ENCODE assay signal across 22 cellular contexts in the genomic region with DNA sequence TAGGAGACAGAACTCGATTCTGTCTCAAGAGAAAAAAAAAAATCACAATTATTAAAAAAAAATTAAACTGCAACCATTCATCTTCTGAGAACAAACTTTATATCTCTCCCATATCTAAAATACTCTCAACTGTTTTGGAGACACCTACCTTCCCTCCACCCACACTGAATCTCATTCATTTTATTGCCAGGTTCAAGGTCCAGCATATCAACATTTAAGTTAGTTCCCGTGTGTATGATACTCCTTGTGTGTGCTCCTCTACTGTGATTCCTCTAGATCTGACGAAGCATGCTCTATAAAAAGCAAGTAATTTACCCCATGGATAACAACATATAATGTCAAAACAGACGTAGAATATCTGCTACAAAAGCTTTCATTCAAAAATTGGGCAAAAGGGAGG.
A peak's percentile ranks its signal among the peaks of the same experiment; 100 is the strongest.
DNase-seq lines count a peak whose midpoint lies in the region; ATAC-seq and TF ChIP-seq lines count a peak whose summit lies in the region.
"Had no signal": no experiment of that assay in that cellular context is flagged by ENCODE, and none has a peak within 500 bp of the region (broad histone marks: within the 10 kb centered on the region; RNA-seq: fewer than 3 reads in every experiment).

No MANE protein-coding gene starts in this region.

- peak overlapping the region; percentile 9 for H3K27ac ChIP-seq in colonic mucosa
- H3K27ac ChIP-seq: BLaER1 had no signal

- H3K36me3 ChIP-seq in colonic mucosa = no peaks in the 10 kb centered on the region
- no peaks in the 10 kb centered on the region for H3K36me3 ChIP-seq in mucosa of descending colon (ENCODE audit: low read depth)
- H3K36me3 ChIP-seq: BE2C, BLaER1 had no signal

- no peak for TF ChIP-seq CTCF in colonic mucosa (IDR thresholded peaks at IDR 0.05)
- no peak for TF ChIP-seq CTCF in mucosa of descending colon (IDR thresholded peaks at IDR 0.05)

- H3K27me3 ChIP-seq in colonic mucosa = no peaks in the 10 kb centered on the region
- H3K27me3 ChIP-seq: BE2C, BLaER1 had no signal

- peak; percentile 96 for ATAC-seq in mucosa of descending colon
- ATAC-seq in HG02885 (IDR thresholded peaks at IDR 0.05; ENCODE audit: poor library complexity, unreplicated experiment) = no peak
- ATAC-seq: GM12878 had no signal

- H3K9me3 ChIP-seq in colonic mucosa (no peaks in the 10 kb centered on the region), mucosa of descending colon (no peaks in the 10 kb centered on the region)
- H3K9me3 ChIP-seq: BE2C, BLaER1 had no signal

- H3K9ac ChIP-seq in colonic mucosa (ENCODE audit: low read depth in 2 of 2, low read length in 2 of 2) = no peak overlapping the region
- H3K9ac ChIP-seq: BLaER1 had no signal

- H3K4me3 ChIP-seq in colonic mucosa (no peak overlapping the region), mucosa of descending colon (no peak overlapping the region)
- H3K4me3 ChIP-seq: BLaER1, GM12878 had no signal

- H3K4me1 ChIP-seq in colonic mucosa (no peaks in the 10 kb centered on the region), mucosa of descending colon (ENCODE audit: low read depth) (peaks cover 14% of the 10 kb centered on the region)
- H3K4me1 ChIP-seq: BE2C, BLaER1 had no signal

- peak; percentile 22 for DNase-seq in colonic mucosa
- no peak for DNase-seq in mucosa of descending colon
- no peak for DNase-seq in activated naive CD4-positive, alpha-beta T cell (lab: John Stamatoyannopoulos, UW)
- no peak for DNase-seq in NCI-H187 treated with DMSO at 0.1 percent for 48 hours (lab: John Stamatoyannopoulos, UW)
- DNase-seq: 8988T; ACHN; BE2C; C1 segment of cervical spinal cord; CD4-positive, alpha-beta memory T cell; CD4-positive, CD25-positive, alpha-beta regulatory T cell; CD8-positive, alpha-beta memory T cell; COR-L47; DMS 273 treated with DMSO at 0.1 percent for 48 hours; DMS153; DMS53; DMS79; DND-41; EL; GDM1 had no signal

- intact Hi-C loops in colonic mucosa (cut with DNase I) (no loop called here), mucosa of descending colon (cut with DNase I, micrococcal nuclease) (no loop called here)
